Comparison of ENCODE assay signal across 21 cellular contexts in the genomic region with DNA sequence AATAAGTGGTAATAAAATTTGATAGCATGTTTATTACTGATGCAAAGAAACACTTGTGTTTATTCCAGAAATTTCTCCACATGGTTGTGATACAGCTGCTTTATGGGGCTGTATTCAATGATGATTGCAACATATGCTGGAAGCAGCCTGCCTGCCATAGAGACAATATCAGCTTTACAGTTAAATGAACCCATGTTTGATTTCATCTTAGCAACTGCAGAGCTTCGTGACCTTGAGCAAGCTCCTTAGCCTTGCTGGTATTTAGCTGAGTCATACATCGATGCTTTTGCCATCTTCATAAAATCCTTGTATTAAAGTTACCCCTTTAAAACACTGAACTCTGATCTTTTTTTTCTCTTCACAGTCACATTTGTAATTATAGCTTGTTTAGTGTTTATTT.
DNase-seq lines count a peak whose midpoint lies in the region; ATAC-seq and TF ChIP-seq lines count a peak whose summit lies in the region.
"Had no signal": no experiment of that assay in that cellular context is flagged by ENCODE, and none has a peak within 500 bp of the region (broad histone marks: within the 10 kb centered on the region; RNA-seq: fewer than 3 reads in every experiment).

No MANE protein-coding gene starts in this region.

- H3K4me3 ChIP-seq in fibroblast of lung (replicated peaks in 1 of 4; ENCODE audit: control extremely low read depth in 1 of 4, insufficient read depth in 1 of 4, low read depth in 3 of 4, low read length in 4 of 4): no peak overlapping the region
- H3K4me3 ChIP-seq in skeletal muscle tissue (ENCODE audit: low read length in 3 of 3): no peak overlapping the region
- H3K4me3 ChIP-seq: HAP-1, testis had no signal

- H3K9ac ChIP-seq in fibroblast of lung (ENCODE audit: insufficient read depth, low read length): no peak overlapping the region
- H3K9ac ChIP-seq in skeletal muscle tissue (ENCODE audit: low read depth in 1 of 3, low read length in 3 of 3): no peak overlapping the region

- H3K4me3 Mint-ChIP-seq in naive thymus-derived CD8-positive, alpha-beta T cell: no peak overlapping the region
- H3K4me3 Mint-ChIP-seq: activated naive CD8-positive, alpha-beta T cell treated with anti-CD3 and anti-CD28 coated beads for 36 hours; activated T-cell treated with anti-CD3 and anti-CD28 coated beads, Interleukin-2, amount 50 U/mL, for 4 hours; CD4-positive, alpha-beta memory T cell; effector memory CD8-positive, alpha-beta T cell; immature natural killer cell; memory B cell had no signal

- peaks cover 0 to 4% (median 0%) of the 10 kb centered on the region in 9 donors for H3K9me3 Mint-ChIP-seq in naive thymus-derived CD8-positive, alpha-beta T cell
- H3K9me3 Mint-ChIP-seq: activated naive CD8-positive, alpha-beta T cell treated with anti-CD3 and anti-CD28 coated beads for 36 hours; activated T-cell treated with anti-CD3 and anti-CD28 coated beads, Interleukin-2, amount 50 U/mL, for 4 hours; memory B cell had no signal

- no peak overlapping the region for H2AFZ ChIP-seq in fibroblast of lung (ENCODE audit: low read length)

- peaks cover 3% of the 10 kb centered on the region for H3K4me1 ChIP-seq in fibroblast of lung (ENCODE audit: control insufficient read depth, extremely low read depth, insufficient read depth, low read length)
- H3K4me1 ChIP-seq in skeletal muscle tissue (ENCODE audit: control insufficient read depth in 3 of 3, insufficient read depth in 3 of 3, low read length in 3 of 3): peaks cover 2 to 21% (median 13%) of the 10 kb centered on the region in 3 donors
- H3K4me1 ChIP-seq: testis had no signal

- POLR2A ChIA-PET in naive thymus-derived CD8-positive, alpha-beta T cell (lab: Charles Lee): no interaction called here

- H3K36me3 ChIP-seq in fibroblast of lung (ENCODE audit: control insufficient read depth, insufficient read depth, low read length) (no peaks in the 10 kb centered on the region), skeletal muscle tissue (ENCODE audit: control insufficient read depth in 3 of 3, insufficient read depth in 3 of 3, low read length in 3 of 3) (no peaks in the 10 kb centered on the region)
- H3K36me3 ChIP-seq: HAP-1 had no signal

- no peak overlapping the region for H3K4me2 ChIP-seq in fibroblast of lung (ENCODE audit: extremely low read depth, insufficient read depth, low read length)

- peak; percentile 64 for DNase-seq in GM03348 (ENCODE audit: low spot score)
- peak; percentile 17 for DNase-seq in NCI-H226
- peak; percentile 14 to 58 for DNase-seq in fibroblast of lung (ENCODE audit: low read depth in 2 of 2)
- no peak for DNase-seq in naive thymus-derived CD8-positive, alpha-beta T cell
- DNase-seq in NCI-H748 treated with DMSO at 0.1 percent for 48 hours (lab: John Stamatoyannopoulos, UW): no peak
- DNase-seq: activated CD4-positive, alpha-beta T cell treated with anti-CD3 and anti-CD28 coated beads, Interleukin-2, amount 50 U/mL, for 48 hours; activated naive CD8-positive, alpha-beta T cell treated with anti-CD3 and anti-CD28 coated beads for 36 hours; activated T-cell treated with anti-CD3 and anti-CD28 coated beads, Interleukin-2, amount 50 U/mL, for 4 hours; CD4-positive, alpha-beta memory T cell; DMS79 treated with DMSO at 0.1 percent for 48 hours; effector memory CD8-positive, alpha-beta T cell; immature natural killer cell; NCI-H146; NCI-H510A; stimulated activated CD4-positive, alpha-beta T cell treated with anti-CD3 and anti-CD28 coated beads, Interleukin-2, amount 100 ng/mL, for 48 hours; stimulated activated CD8-positive, alpha-beta memory T cell treated with anti-CD3 and anti-CD28 coated beads, Interleukin-4, amount 100 ng/mL, for 48 hours; testis had no signal

- H3K9me3 ChIP-seq in fibroblast of lung (ENCODE audit: control insufficient read depth, insufficient read depth, low read depth, low read length) (no peaks in the 10 kb centered on the region), skeletal muscle tissue (ENCODE audit: control insufficient read depth in 3 of 3, low read length in 3 of 3) (no peaks in the 10 kb centered on the region)
- H3K9me3 ChIP-seq: HAP-1, testis had no signal

- no peak for ATAC-seq in naive thymus-derived CD8-positive, alpha-beta T cell
- ATAC-seq in GM21619 (IDR thresholded peaks at IDR 0.05; ENCODE audit: unreplicated experiment): no peak
- ATAC-seq: activated T-cell treated with anti-CD3 and anti-CD28 coated beads, Interleukin-2, amount 50 U/mL, for 4 hours; effector memory CD8-positive, alpha-beta T cell had no signal

- no peak overlapping the region for H3K27ac Mint-ChIP-seq in naive thymus-derived CD8-positive, alpha-beta T cell
- H3K27ac Mint-ChIP-seq: activated naive CD8-positive, alpha-beta T cell treated with anti-CD3 and anti-CD28 coated beads for 36 hours; CD4-positive, alpha-beta memory T cell; effector memory CD8-positive, alpha-beta T cell; immature natural killer cell; memory B cell had no signal

- H3K36me3 Mint-ChIP-seq in naive thymus-derived CD8-positive, alpha-beta T cell: no peaks in the 10 kb centered on the region
- H3K36me3 Mint-ChIP-seq: activated naive CD8-positive, alpha-beta T cell treated with anti-CD3 and anti-CD28 coated beads for 36 hours; CD4-positive, alpha-beta memory T cell; immature natural killer cell; memory B cell had no signal

- no peaks in the 10 kb centered on the region for H3K79me2 ChIP-seq in fibroblast of lung (ENCODE audit: control insufficient read depth, insufficient read depth, low read length)

- H4K20me1 ChIP-seq in fibroblast of lung (ENCODE audit: control insufficient read depth, extremely low read depth, insufficient read depth, low read length): no peaks in the 10 kb centered on the region

- H3K27me3 Mint-ChIP-seq in naive thymus-derived CD8-positive, alpha-beta T cell: peaks cover 0 to 4% (median 0%) of the 10 kb centered on the region in 5 donors
- H3K27me3 Mint-ChIP-seq: activated naive CD8-positive, alpha-beta T cell treated with anti-CD3 and anti-CD28 coated beads for 36 hours; CD4-positive, alpha-beta memory T cell; effector memory CD8-positive, alpha-beta T cell; memory B cell had no signal

- H3K27ac ChIP-seq in fibroblast of lung (ENCODE audit: insufficient read depth, low read length) (no peak overlapping the region), skeletal muscle tissue (ENCODE audit: low read depth, low read length) (peak overlapping the region; percentile 66)
- H3K27ac ChIP-seq: testis had no signal

- TF ChIP-seq CTCF in fibroblast of lung (conservative IDR thresholded peaks at IDR 0.05 in 1 of 2, IDR thresholded peaks at IDR 0.05 in 1 of 2; ENCODE audit: low read depth in 1 of 2, low read length in 2 of 2): no peak

- no peaks in the 10 kb centered on the region for H3K4me1 Mint-ChIP-seq in naive thymus-derived CD8-positive, alpha-beta T cell
- H3K4me1 Mint-ChIP-seq: activated naive CD8-positive, alpha-beta T cell treated with anti-CD3 and anti-CD28 coated beads for 36 hours; CD4-positive, alpha-beta memory T cell; immature natural killer cell; memory B cell had no signal

- H3K27me3 ChIP-seq in fibroblast of lung (ENCODE audit: control insufficient read depth, insufficient read depth, low read length) (no peaks in the 10 kb centered on the region), skeletal muscle tissue (ENCODE audit: control insufficient read depth in 3 of 3, insufficient read depth in 3 of 3, low read length in 3 of 3) (no peaks in the 10 kb centered on the region)
- H3K27me3 ChIP-seq: testis had no signal

Comparison
In these comparisons a context has a peak if more than half of its experiments do, and no peak if none do; other contexts are left out.
1. DNase-seq: peak in GM03348 (single experiment), NCI-H226 (single experiment) and fibroblast of lung (2 of 2); none in naive thymus-derived CD8-positive, alpha-beta T cell (0 of 10) and NCI-H748 treated with DMSO at 0.1 percent for 48 hours (single experiment).